ENCODE assay signal across 1 cellular context in genomic region chr14:103118663-103119404, GRCh38.
TF ChIP-seq lines count a peak whose summit lies in the region.

No MANE protein-coding gene starts in this region.

TF ChIP-seq in K562, 482 proteins besides CTCF, POLR2A, EP300 and RAD21 (continued from another document and continues in another):
- TF ChIP-seq E2F8 (IDR thresholded peaks at IDR 0.05; ENCODE audit: low read depth, partially characterized antibody) (no peak), ZFP36 (IDR thresholded peaks at IDR 0.05; ENCODE audit: low read depth, low read length, partially characterized antibody) (no peak), ID3 (CRISPR knock-in tag; IDR thresholded peaks at IDR 0.05) (no peak), ID3 (tag; IDR thresholded peaks at IDR 0.05) (no peak; the same call in 1 of the 2 replicates), ZBTB43 (CRISPR knock-in tag; IDR thresholded peaks at IDR 0.05) (no peak), E2F3 (CRISPR knock-in tag; IDR thresholded peaks at IDR 0.05) (no peak), ZNF717 (CRISPR knock-in tag; IDR thresholded peaks at IDR 0.05) (no peak), TEAD4 (IDR thresholded peaks at IDR 0.05; ENCODE audit: low read length) (no peak), TEAD4 (CRISPR knock-in tag; IDR thresholded peaks at IDR 0.05; ENCODE audit: borderline replicate concordance) (no peak), ZNF583 (CRISPR knock-in tag; IDR thresholded peaks at IDR 0.05) (no peak), NFE2L1 (tag; IDR thresholded peaks at IDR 0.05; ENCODE audit: borderline replicate concordance, low read depth) (peak; percentile 52; the same call in 1 of the 2 replicates), SOX6 (IDR thresholded peaks at IDR 0.05) (peak; percentile 34; the same call in 1 of the 2 replicates), ZNF644 (tag; IDR thresholded peaks at IDR 0.05; ENCODE audit: low read depth) (peak; percentile 20; the same call in 1 of the 2 replicates), CREBBP (IDR thresholded peaks at IDR 0.05; ENCODE audit: low read depth, low read length) (no peak), RBM34 (IDR thresholded peaks at IDR 0.05; ENCODE audit: borderline replicate concordance, insufficient read depth, low read length) (no peak), TFAP4 (CRISPR knock-in tag; IDR thresholded peaks at IDR 0.05; ENCODE audit: borderline replicate concordance) (peak; percentile 53; the same call in 1 of the 2 replicates), ZNF695 (CRISPR knock-in tag; IDR thresholded peaks at IDR 0.05) (no peak), ATF1 (CRISPR knock-in tag; IDR thresholded peaks at IDR 0.05) (no peak), ATF1 (tag; IDR thresholded peaks at IDR 0.05) (peak; percentile 33; the same call in 1 of the 2 replicates), RNF2 (IDR thresholded peaks at IDR 0.05) (peak; percentile 61; the same call in 1 of the 2 replicates), TSC22D4 (tag; IDR thresholded peaks at IDR 0.05) (no peak), HNRNPK (IDR thresholded peaks at IDR 0.05; ENCODE audit: low read depth, low read length, poor library complexity, severe bottlenecking) (no peak), FOXK2 (conservative IDR thresholded peaks at IDR 0.05 in 1 of 2, IDR thresholded peaks at IDR 0.05 in 1 of 2; ENCODE audit: low read depth in 2 of 2) (no peak), XRCC4 (IDR thresholded peaks at IDR 0.05; ENCODE audit: extremely low read depth, insufficient read depth, insufficient read length) (no peak), ASH1L (IDR thresholded peaks at IDR 0.05; ENCODE audit: borderline replicate concordance, low read depth, partially characterized antibody) (no peak), FUS (optimal IDR thresholded peaks at IDR 0.05; ENCODE audit: low read depth, low read length) (no peak), ZNF436 (CRISPR knock-in tag; IDR thresholded peaks at IDR 0.05) (no peak), DNMT1 (IDR thresholded peaks at IDR 0.05) (no peak), ZNF124 (CRISPR knock-in tag; IDR thresholded peaks at IDR 0.05) (no peak), ARID1B (IDR thresholded peaks at IDR 0.05) (peak; percentile 66), PREB (CRISPR knock-in tag; IDR thresholded peaks at IDR 0.05) (no peak), THRA (IDR thresholded peaks at IDR 0.05) (no peak), YBX1 (IDR thresholded peaks at IDR 0.05) (no peak)
- TF ChIP-seq, protein P1, sequence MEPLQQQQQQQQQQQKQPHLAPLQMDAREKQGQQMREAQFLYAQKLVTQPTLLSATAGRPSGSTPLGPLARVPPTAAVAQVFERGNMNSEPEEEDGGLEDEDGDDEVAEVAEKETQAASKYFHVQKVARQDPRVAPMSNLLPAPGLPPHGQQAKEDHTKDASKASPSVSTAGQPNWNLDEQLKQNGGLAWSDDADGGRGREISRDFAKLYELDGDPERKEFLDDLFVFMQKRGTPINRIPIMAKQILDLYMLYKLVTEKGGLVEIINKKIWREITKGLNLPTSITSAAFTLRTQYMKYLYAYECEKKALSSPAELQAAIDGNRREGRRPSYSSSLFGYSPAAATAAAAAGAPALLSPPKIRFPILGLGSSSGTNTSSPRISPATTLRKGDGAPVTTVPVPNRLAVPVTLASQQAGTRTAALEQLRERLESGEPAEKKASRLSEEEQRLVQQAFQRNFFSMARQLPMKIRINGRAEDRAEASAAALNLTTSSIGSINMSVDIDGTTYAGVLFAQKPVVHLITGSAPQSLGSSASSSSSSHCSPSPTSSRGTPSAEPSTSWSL (CRISPR knock-in tag; IDR thresholded peaks at IDR 0.05; ENCODE audit: borderline replicate concordance): no peak
- TF ChIP-seq, protein P2, sequence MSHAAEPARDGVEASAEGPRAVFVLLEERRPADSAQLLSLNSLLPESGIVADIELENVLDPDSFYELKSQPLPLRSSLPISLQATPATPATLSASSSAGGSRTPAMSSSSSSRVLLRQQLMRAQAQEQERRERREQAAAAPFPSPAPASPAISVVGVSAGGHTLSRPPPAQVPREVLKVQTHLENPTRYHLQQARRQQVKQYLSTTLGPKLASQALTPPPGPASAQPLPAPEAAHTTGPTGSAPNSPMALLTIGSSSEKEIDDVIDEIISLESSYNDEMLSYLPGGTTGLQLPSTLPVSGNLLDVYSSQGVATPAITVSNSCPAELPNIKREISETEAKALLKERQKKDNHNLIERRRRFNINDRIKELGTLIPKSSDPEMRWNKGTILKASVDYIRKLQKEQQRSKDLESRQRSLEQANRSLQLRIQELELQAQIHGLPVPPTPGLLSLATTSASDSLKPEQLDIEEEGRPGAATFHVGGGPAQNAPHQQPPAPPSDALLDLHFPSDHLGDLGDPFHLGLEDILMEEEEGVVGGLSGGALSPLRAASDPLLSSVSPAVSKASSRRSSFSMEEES (CRISPR knock-in tag; IDR thresholded peaks at IDR 0.05): no peak; the same call in 1 of the 2 replicates
- TF ChIP-seq, protein P3, sequence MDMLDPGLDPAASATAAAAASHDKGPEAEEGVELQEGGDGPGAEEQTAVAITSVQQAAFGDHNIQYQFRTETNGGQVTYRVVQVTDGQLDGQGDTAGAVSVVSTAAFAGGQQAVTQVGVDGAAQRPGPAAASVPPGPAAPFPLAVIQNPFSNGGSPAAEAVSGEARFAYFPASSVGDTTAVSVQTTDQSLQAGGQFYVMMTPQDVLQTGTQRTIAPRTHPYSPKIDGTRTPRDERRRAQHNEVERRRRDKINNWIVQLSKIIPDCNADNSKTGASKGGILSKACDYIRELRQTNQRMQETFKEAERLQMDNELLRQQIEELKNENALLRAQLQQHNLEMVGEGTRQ (CRISPR knock-in tag; IDR thresholded peaks at IDR 0.05): peak; percentile 61; the same call in 1 of the 2 replicates
